ENCODE assay signal across 27 cellular contexts in genomic region chr10:114002422-114002821, GRCh38. TPM values are rescaled to one million over a fixed set of nuclear protein-coding genes. Genes with fewer than 3 reads are reported as not detected.
DNase-seq lines count a peak whose midpoint lies in the region; ATAC-seq and TF ChIP-seq lines count a peak whose summit lies in the region.
"Had no signal": no experiment of that assay in that cellular context is flagged by ENCODE, and none has a peak within 500 bp of the region (broad histone marks: within the 10 kb centered on the region; RNA-seq: fewer than 3 reads in every experiment).

No MANE protein-coding gene starts in this region.

- H3K27ac ChIP-seq in brain microvascular endothelial cell (no peak overlapping the region), heart left ventricle (no peak overlapping the region)
- H3K27ac ChIP-seq: 22Rv1, ovary, RWPE1, tibial artery had no signal

- in situ Hi-C loops in brain microvascular endothelial cell (cut with HindIII; ENCODE audit: low pct_ligation_motif_present, low sequenced_read_pairs) = no loop called here

- intact Hi-C loops in heart left ventricle (cut with DNase I) = no loop called here

- peaks cover 44% of the 10 kb centered on the region for H3K27me3 Mint-ChIP-seq in mesothelial cell of epicardium (ENCODE audit: low read depth)

- H3K9me3 Mint-ChIP-seq in mesothelial cell of epicardium = no peaks in the 10 kb centered on the region
- H3K9me3 Mint-ChIP-seq: activated CD8-positive, alpha-beta T cell treated with anti-CD3 and anti-CD28 coated beads for 36 hours; activated naive CD4-positive, alpha-beta T cell treated with anti-CD3 and anti-CD28 coated beads, Interleukin-2, amount 50 U/mL, for 72 hours; natural killer cell treated with Interleukin-12 subunit alpha and Interleukin-12 subunit beta and Interleukin-15 and Interleukin-18, amount 100 ng/mL, for 72 hours; T-helper 1 cell treated with Interleukin-12 subunit alpha and Interleukin-12 subunit beta and Interleukin-4 antibody, amounts not matched to agents 30 μg/mL and 1 μg/mL, for 36 hours had no signal

- DNase-seq in DMS 273 (lab: John Stamatoyannopoulos, UW; ENCODE audit: unreplicated experiment) = peak; percentile 25
- DNase-seq in DMS 273 treated with DMSO at 0.1 percent for 48 hours (lab: John Stamatoyannopoulos, UW) = no peak
- DNase-seq in NCI-H2171 (lab: John Stamatoyannopoulos, UW) = peak; percentile 1
- DNase-seq in brain microvascular endothelial cell = no peak
- DNase-seq in mesothelial cell of epicardium (ENCODE audit: low spot score in 2 of 2, unreplicated experiment in 2 of 2) = no peak
- no peak for DNase-seq in heart left ventricle
- DNase-seq in DMS153 (lab: John Stamatoyannopoulos, UW) = no peak
- no peak for DNase-seq in KG1 (lab: John Stamatoyannopoulos, UW)
- DNase-seq: activated CD4-positive, CD25-positive, alpha-beta regulatory T cell treated with anti-CD3 and anti-CD28 coated beads, Interleukin-2, amount 50 U/mL, for 72 hours; activated CD8-positive, alpha-beta T cell treated with anti-CD3 and anti-CD28 coated beads for 36 hours; Calu3; caudate nucleus; dermis blood vessel endothelial cell; MG63; mucosa of descending colon; NCI-H1436; NCI-H526; ovary; stimulated activated CD4-positive, alpha-beta T cell treated with anti-CD3 and anti-CD28 coated beads, Interleukin-2, amount 100 ng/mL, for 24 hours; tibial artery had no signal

- 79 to 83% (median 80%) methylated on average over 7 of the region's 7 CpGs for WGBS in heart left ventricle, 4 donors

- no peak overlapping the region for H3K4me3 Mint-ChIP-seq in mesothelial cell of epicardium
- H3K4me3 Mint-ChIP-seq: activated CD8-positive, alpha-beta T cell treated with anti-CD3 and anti-CD28 coated beads for 36 hours; IgD-negative memory B cell; natural killer cell treated with Interleukin-12 subunit alpha and Interleukin-12 subunit beta and Interleukin-15 and Interleukin-18, amount 100 ng/mL, for 72 hours; T-helper 1 cell treated with Interleukin-12 subunit alpha and Interleukin-12 subunit beta and Interleukin-4 antibody, amounts not matched to agents 30 μg/mL and 1 μg/mL, for 36 hours had no signal

- H3K4me3 ChIP-seq in brain microvascular endothelial cell (ENCODE audit: low read depth, low read length) (no peak overlapping the region), heart left ventricle (no peak overlapping the region)
- H3K4me3 ChIP-seq: MG63, mucosa of descending colon, ovary, tibial artery had no signal

- H3K4me1 ChIP-seq in heart left ventricle = peaks cover 0 to 30% (median 0%) of the 10 kb centered on the region in 12 donors
- H3K4me1 ChIP-seq: tibial artery had no signal

- H3K27ac Mint-ChIP-seq in mesothelial cell of epicardium = no peak overlapping the region
- H3K27ac Mint-ChIP-seq: activated CD8-positive, alpha-beta T cell treated with anti-CD3 and anti-CD28 coated beads for 36 hours; activated naive CD4-positive, alpha-beta T cell treated with anti-CD3 and anti-CD28 coated beads, Interleukin-2, amount 50 U/mL, for 72 hours; IgD-negative memory B cell; natural killer cell treated with Interleukin-12 subunit alpha and Interleukin-12 subunit beta and Interleukin-15 and Interleukin-18, amount 100 ng/mL, for 72 hours; T-helper 1 cell treated with Interleukin-12 subunit alpha and Interleukin-12 subunit beta and Interleukin-4 antibody, amounts not matched to agents 30 μg/mL and 1 μg/mL, for 36 hours had no signal

- peak; percentile 11 for TF ChIP-seq CTCF in brain microvascular endothelial cell (IDR thresholded peaks at IDR 0.05; ENCODE audit: low read depth, low read length, missing control alignments)
- TF ChIP-seq CTCF in mesothelial cell of epicardium (IDR thresholded peaks at IDR 0.05; ENCODE audit: unreplicated experiment) = peak; percentile 30
- peak in 2 of 12 donors; percentile 22 to 34 for TF ChIP-seq CTCF in heart left ventricle (IDR thresholded peaks at IDR 0.05)

- ATAC-seq in heart left ventricle = no peak
- ATAC-seq: activated CD8-positive, alpha-beta T cell treated with anti-CD3 and anti-CD28 coated beads for 36 hours; activated naive CD4-positive, alpha-beta T cell treated with anti-CD3 and anti-CD28 coated beads, Interleukin-2, amount 50 U/mL, for 72 hours; mucosa of descending colon; natural killer cell treated with Interleukin-12 subunit alpha and Interleukin-12 subunit beta and Interleukin-15 and Interleukin-18, amount 100 ng/mL, for 72 hours had no signal

- no peaks in the 10 kb centered on the region for H3K4me1 Mint-ChIP-seq in mesothelial cell of epicardium

- H3K27me3 ChIP-seq in brain microvascular endothelial cell (replicated peaks) (no peaks in the 10 kb centered on the region), heart left ventricle (no peaks in the 10 kb centered on the region)
- H3K27me3 ChIP-seq: MG63, ovary, tibial artery had no signal

- H3K36me3 Mint-ChIP-seq in mesothelial cell of epicardium = no peaks in the 10 kb centered on the region
- H3K36me3 Mint-ChIP-seq: IgD-negative memory B cell; natural killer cell treated with Interleukin-12 subunit alpha and Interleukin-12 subunit beta and Interleukin-15 and Interleukin-18, amount 100 ng/mL, for 72 hours had no signal

- no peak for TF ChIP-seq POLR2A in heart left ventricle (IDR thresholded peaks at IDR 0.05)

- H3K36me3 ChIP-seq in brain microvascular endothelial cell (replicated peaks) (no peaks in the 10 kb centered on the region), heart left ventricle (no peaks in the 10 kb centered on the region)
- H3K36me3 ChIP-seq: MG63, ovary, tibial artery had no signal

- no peaks in the 10 kb centered on the region for H3K9me3 ChIP-seq in heart left ventricle
- H3K9me3 ChIP-seq: MG63, mucosa of descending colon, ovary, tibial artery had no signal

RNA-seq across cellular contexts. Expression of gene ADRB1, which starts 41.2 kb away (rescaled TPM):
- total RNA-seq in mesothelial cell of epicardium = 0.07 to 0.18 TPM in 2 of 3 replicates, not detected in the other
- 100 to 1,000 TPM in 1 of 9 donors, 10 to 100 TPM in 8; 28.3 to 115 (median 59.4) TPM for total RNA-seq in heart left ventricle
- 10 to 100 TPM in 1 of 2 donors, 1 to 10 TPM in 1; 7.3 to 28.1 TPM for polyA plus RNA-seq in heart left ventricle
- total RNA-seq: activated naive CD4-positive, alpha-beta T cell treated with anti-CD3 and anti-CD28 coated beads, Interleukin-2, amount 50 U/mL, for 72 hours; fibroblast of lung had no signal
- polyA plus RNA-seq: fibroblast of lung, IgD-negative memory B cell had no signal

Comparison
In these comparisons a context has a peak if more than half of its experiments do, and no peak if none do; other contexts are left out.
1. DNase-seq: peak in DMS 273 (single experiment) and NCI-H2171 (single experiment); none in DMS 273 treated with DMSO at 0.1 percent for 48 hours (single experiment), brain microvascular endothelial cell (single experiment), mesothelial cell of epicardium (0 of 2), heart left ventricle (0 of 5), DMS153 (single experiment) and KG1 (single experiment).
2. RNA of gene ADRB1, which starts 41.2 kb away (total RNA-seq): 28.3 to 115 TPM in heart left ventricle; 0.07 to 0.18 TPM in mesothelial cell of epicardium; every median in the first group is over 10 times any median in the second.